Comparison of ENCODE assay signal across 1 cellular context in genomic region chr16:51149721-51150158, GRCh38.
A peak's percentile ranks its signal among the peaks of the same experiment; 100 is the strongest.
TF ChIP-seq lines count a peak whose summit lies in the region.

No MANE protein-coding gene starts in this region.

TF ChIP-seq in HepG2, 621 proteins besides CTCF, POLR2A, EP300 and RAD21 (continued from another document):
- TF ChIP-seq AGO2 (optimal IDR thresholded peaks at IDR 0.05; ENCODE audit: low read depth, low read length): peak; percentile 76
- no peak for TF ChIP-seq HMG20B (CRISPR knock-in tag; conservative IDR thresholded peaks at IDR 0.05)
- no peak for TF ChIP-seq DNMT1 (CRISPR knock-in tag; IDR thresholded peaks at IDR 0.05)
- TF ChIP-seq ZNF768 (CRISPR knock-in tag; IDR thresholded peaks at IDR 0.05): peak; percentile 25; the same call in 1 of the 2 replicates
- TF ChIP-seq TCF7 (IDR thresholded peaks at IDR 0.05; ENCODE audit: low read depth): no peak
- peak; percentile 36 for TF ChIP-seq ZNF18 (CRISPR knock-in tag; IDR thresholded peaks at IDR 0.05; ENCODE audit: insufficient replicate concordance)
- TF ChIP-seq, protein P1, sequence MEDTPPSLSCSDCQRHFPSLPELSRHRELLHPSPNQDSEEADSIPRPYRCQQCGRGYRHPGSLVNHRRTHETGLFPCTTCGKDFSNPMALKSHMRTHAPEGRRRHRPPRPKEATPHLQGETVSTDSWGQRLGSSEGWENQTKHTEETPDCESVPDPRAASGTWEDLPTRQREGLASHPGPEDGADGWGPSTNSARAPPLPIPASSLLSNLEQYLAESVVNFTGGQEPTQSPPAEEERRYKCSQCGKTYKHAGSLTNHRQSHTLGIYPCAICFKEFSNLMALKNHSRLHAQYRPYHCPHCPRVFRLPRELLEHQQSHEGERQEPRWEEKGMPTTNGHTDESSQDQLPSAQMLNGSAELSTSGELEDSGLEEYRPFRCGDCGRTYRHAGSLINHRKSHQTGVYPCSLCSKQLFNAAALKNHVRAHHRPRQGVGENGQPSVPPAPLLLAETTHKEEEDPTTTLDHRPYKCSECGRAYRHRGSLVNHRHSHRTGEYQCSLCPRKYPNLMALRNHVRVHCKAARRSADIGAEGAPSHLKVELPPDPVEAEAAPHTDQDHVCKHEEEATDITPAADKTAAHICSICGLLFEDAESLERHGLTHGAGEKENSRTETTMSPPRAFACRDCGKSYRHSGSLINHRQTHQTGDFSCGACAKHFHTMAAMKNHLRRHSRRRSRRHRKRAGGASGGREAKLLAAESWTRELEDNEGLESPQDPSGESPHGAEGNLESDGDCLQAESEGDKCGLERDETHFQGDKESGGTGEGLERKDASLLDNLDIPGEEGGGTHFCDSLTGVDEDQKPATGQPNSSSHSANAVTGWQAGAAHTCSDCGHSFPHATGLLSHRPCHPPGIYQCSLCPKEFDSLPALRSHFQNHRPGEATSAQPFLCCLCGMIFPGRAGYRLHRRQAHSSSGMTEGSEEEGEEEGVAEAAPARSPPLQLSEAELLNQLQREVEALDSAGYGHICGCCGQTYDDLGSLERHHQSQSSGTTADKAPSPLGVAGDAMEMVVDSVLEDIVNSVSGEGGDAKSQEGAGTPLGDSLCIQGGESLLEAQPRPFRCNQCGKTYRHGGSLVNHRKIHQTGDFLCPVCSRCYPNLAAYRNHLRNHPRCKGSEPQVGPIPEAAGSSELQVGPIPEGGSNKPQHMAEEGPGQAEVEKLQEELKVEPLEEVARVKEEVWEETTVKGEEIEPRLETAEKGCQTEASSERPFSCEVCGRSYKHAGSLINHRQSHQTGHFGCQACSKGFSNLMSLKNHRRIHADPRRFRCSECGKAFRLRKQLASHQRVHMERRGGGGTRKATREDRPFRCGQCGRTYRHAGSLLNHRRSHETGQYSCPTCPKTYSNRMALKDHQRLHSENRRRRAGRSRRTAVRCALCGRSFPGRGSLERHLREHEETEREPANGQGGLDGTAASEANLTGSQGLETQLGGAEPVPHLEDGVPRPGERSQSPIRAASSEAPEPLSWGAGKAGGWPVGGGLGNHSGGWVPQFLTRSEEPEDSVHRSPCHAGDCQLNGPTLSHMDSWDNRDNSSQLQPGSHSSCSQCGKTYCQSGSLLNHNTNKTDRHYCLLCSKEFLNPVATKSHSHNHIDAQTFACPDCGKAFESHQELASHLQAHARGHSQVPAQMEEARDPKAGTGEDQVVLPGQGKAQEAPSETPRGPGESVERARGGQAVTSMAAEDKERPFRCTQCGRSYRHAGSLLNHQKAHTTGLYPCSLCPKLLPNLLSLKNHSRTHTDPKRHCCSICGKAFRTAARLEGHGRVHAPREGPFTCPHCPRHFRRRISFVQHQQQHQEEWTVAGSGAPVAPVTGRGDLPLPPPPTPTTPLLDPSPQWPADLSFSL (CRISPR knock-in tag; IDR thresholded peaks at IDR 0.05): peak; percentile 48; the same call in 1 of the 2 replicates
- TF ChIP-seq ZNF256 (CRISPR knock-in tag; conservative IDR thresholded peaks at IDR 0.05): no peak
- TF ChIP-seq ZNF33B (CRISPR knock-in tag; IDR thresholded peaks at IDR 0.05): peak; percentile 4; the same call in 1 of the 2 replicates
- TF ChIP-seq SP2 (CRISPR knock-in tag; IDR thresholded peaks at IDR 0.05): no peak
- peak; percentile 78 for TF ChIP-seq ZFX (CRISPR knock-in tag; IDR thresholded peaks at IDR 0.05; ENCODE audit: low read depth)
- TF ChIP-seq KDM2A (CRISPR knock-in tag; IDR thresholded peaks at IDR 0.05; ENCODE audit: borderline replicate concordance, low read depth): peak; percentile 31; the same call in 1 of the 2 replicates
- TF ChIP-seq, protein P2, sequence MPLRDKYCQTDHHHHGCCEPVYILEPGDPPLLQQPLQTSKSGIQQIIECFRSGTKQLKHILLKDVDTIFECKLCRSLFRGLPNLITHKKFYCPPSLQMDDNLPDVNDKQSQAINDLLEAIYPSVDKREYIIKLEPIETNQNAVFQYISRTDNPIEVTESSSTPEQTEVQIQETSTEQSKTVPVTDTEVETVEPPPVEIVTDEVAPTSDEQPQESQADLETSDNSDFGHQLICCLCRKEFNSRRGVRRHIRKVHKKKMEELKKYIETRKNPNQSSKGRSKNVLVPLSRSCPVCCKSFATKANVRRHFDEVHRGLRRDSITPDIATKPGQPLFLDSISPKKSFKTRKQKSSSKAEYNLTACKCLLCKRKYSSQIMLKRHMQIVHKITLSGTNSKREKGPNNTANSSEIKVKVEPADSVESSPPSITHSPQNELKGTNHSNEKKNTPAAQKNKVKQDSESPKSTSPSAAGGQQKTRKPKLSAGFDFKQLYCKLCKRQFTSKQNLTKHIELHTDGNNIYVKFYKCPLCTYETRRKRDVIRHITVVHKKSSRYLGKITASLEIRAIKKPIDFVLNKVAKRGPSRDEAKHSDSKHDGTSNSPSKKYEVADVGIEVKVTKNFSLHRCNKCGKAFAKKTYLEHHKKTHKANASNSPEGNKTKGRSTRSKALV (CRISPR knock-in tag; IDR thresholded peaks at IDR 0.05): peak; percentile 65; the same call in 1 of the 2 replicates
- TF ChIP-seq NFE2 (CRISPR knock-in tag; IDR thresholded peaks at IDR 0.05): no peak
- TF ChIP-seq GLMP (CRISPR knock-in tag; IDR thresholded peaks at IDR 0.05; ENCODE audit: borderline replicate concordance): no peak
- no peak for TF ChIP-seq HNF4G (IDR thresholded peaks at IDR 0.05; ENCODE audit: borderline replicate concordance, low read depth, low read length)
- no peak for TF ChIP-seq HNF4G (CRISPR knock-in tag; IDR thresholded peaks at IDR 0.05; ENCODE audit: borderline replicate concordance, low read depth)
- peak; percentile 45 for TF ChIP-seq TAF1 (CRISPR knock-in tag; IDR thresholded peaks at IDR 0.05)
- 0 out of 2 replicates have a peak, but pooled peaks have one; percentile 29 for TF ChIP-seq MYC (CRISPR knock-in tag; IDR thresholded peaks at IDR 0.05; ENCODE audit: borderline replicate concordance)
- 0 out of 2 replicates have a peak, but pooled peaks have one; percentile 80 for TF ChIP-seq KMT2A (CRISPR knock-in tag; IDR thresholded peaks at IDR 0.05)
- TF ChIP-seq ZNF296 (CRISPR knock-in tag; conservative IDR thresholded peaks at IDR 0.05): 0 out of 2 replicates have a peak, but pooled peaks have one; percentile 21
- TF ChIP-seq GABPB1 (CRISPR knock-in tag; IDR thresholded peaks at IDR 0.05): peak; percentile 45; the same call in 1 of the 2 replicates
- TF ChIP-seq KLF13 (CRISPR knock-in tag; IDR thresholded peaks at IDR 0.05): peak; percentile 73; the same call in 1 of the 2 replicates
- no peak for TF ChIP-seq TEAD2 (CRISPR knock-in tag; IDR thresholded peaks at IDR 0.05)
- 0 out of 2 replicates have a peak, but pooled peaks have one; percentile 7 for TF ChIP-seq DMAP1 (CRISPR knock-in tag; IDR thresholded peaks at IDR 0.05)
- no peak for TF ChIP-seq ZNF333 (CRISPR knock-in tag; IDR thresholded peaks at IDR 0.05; ENCODE audit: borderline replicate concordance)
- peak; percentile 78 for TF ChIP-seq HNRNPL (IDR thresholded peaks at IDR 0.05; ENCODE audit: low read depth, low read length)
- TF ChIP-seq, protein P3, sequence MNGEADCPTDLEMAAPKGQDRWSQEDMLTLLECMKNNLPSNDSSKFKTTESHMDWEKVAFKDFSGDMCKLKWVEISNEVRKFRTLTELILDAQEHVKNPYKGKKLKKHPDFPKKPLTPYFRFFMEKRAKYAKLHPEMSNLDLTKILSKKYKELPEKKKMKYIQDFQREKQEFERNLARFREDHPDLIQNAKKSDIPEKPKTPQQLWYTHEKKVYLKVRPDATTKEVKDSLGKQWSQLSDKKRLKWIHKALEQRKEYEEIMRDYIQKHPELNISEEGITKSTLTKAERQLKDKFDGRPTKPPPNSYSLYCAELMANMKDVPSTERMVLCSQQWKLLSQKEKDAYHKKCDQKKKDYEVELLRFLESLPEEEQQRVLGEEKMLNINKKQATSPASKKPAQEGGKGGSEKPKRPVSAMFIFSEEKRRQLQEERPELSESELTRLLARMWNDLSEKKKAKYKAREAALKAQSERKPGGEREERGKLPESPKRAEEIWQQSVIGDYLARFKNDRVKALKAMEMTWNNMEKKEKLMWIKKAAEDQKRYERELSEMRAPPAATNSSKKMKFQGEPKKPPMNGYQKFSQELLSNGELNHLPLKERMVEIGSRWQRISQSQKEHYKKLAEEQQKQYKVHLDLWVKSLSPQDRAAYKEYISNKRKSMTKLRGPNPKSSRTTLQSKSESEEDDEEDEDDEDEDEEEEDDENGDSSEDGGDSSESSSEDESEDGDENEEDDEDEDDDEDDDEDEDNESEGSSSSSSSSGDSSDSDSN (CRISPR knock-in tag; IDR thresholded peaks at IDR 0.05): peak; percentile 90
- 0 out of 2 replicates have a peak, but pooled peaks have one; percentile 1 for TF ChIP-seq KLF12 (CRISPR knock-in tag; IDR thresholded peaks at IDR 0.05; ENCODE audit: borderline replicate concordance)
- TF ChIP-seq KMT2B (CRISPR knock-in tag; IDR thresholded peaks at IDR 0.05): peak; percentile 30; the same call in 1 of the 2 replicates
- peak; percentile 75; the same call in 1 of the 2 replicates for TF ChIP-seq ZNF446 (CRISPR knock-in tag; IDR thresholded peaks at IDR 0.05)
- TF ChIP-seq ZNF292 (CRISPR knock-in tag; IDR thresholded peaks at IDR 0.05; ENCODE audit: borderline replicate concordance, low read depth): no peak
